ENCODE assay signal across 9 cellular contexts in the genomic region with DNA sequence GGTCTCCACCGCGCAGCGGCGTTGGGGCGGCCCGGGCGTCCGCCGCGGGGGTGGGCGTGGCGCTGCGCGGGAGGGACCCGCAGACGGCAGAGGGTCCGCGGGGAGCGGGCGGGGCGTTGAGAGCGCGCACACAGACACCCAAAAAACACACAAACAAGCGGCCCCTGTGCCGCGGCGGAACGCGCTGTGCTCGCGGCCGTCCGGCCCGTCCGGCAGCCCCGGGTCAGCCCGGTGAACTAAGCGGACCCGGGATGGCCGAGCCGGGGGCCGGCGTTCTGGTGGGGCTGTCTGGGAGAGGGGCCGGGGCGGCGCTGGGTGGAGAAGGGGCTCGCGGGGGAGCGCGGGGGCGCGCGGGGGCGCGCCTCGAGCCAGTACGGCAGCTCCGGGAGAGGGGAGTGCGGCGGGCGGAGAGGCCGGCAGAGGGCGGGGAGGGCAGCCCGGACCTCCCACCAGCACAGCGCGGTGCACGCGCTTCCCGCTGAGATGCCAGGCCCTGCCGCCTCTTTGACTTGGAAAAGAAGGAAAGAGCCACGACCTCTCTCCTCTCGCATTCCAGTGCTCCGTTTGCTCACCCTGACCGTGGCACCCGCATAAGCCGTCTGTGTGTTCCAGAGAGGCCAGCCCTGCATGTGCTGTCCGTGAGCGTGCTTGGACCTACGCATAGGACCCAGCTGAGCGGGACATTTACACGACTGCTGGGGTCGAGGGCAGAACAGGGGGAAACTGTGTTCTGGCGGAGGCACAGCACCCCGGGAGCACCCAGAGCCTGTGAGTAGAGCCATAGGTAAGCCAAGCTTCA. TPM values are rescaled to one million over a fixed set of nuclear protein-coding genes. Genes with fewer than 3 reads are reported as not detected.
A peak's percentile ranks its signal among the peaks of the same experiment; 100 is the strongest.
DNase-seq lines count a peak whose midpoint lies in the region; ATAC-seq and TF ChIP-seq lines count a peak whose summit lies in the region.
"Had no signal": no experiment of that assay in that cellular context is flagged by ENCODE, and none has a peak within 500 bp of the region (broad histone marks: within the 10 kb centered on the region; RNA-seq: fewer than 3 reads in every experiment).

No MANE protein-coding gene starts in this region.

- H3K4me3 ChIP-seq in heart right ventricle, result peak overlapping the region; percentile 21 to 58 (median 50)
- peak overlapping the region; percentile 37 to 46 for H3K4me3 ChIP-seq in prostate gland
- H3K4me3 ChIP-seq in CD4-positive, alpha-beta memory T cell (ENCODE audit: low read length in 2 of 2), result no peak overlapping the region

- peaks cover 0 to 40% (median 9%) of the 10 kb centered on the region in 7 donors for H3K27me3 ChIP-seq in heart right ventricle
- H3K27me3 ChIP-seq in prostate gland (replicated peaks; ENCODE audit: insufficient read depth), result no peaks in the 10 kb centered on the region
- H3K27me3 ChIP-seq in CD4-positive, alpha-beta memory T cell (ENCODE audit: insufficient read depth, low read length), result no peaks in the 10 kb centered on the region

- POLR2A ChIA-PET in CD4-positive, alpha-beta memory T cell (lab: Charles Lee; ENCODE audit: partially characterized antibody), result no interaction called here

- WGBS in heart right ventricle, 2 donors, result 12 to 17% methylated on average over 76 to 84 of the region's 84 CpGs
- WGBS in prostate gland, result 23% methylated on average over 84 of the region's 84 CpGs

- H3K9me3 Mint-ChIP-seq in Calu3 (ENCODE audit: low read depth, unreplicated experiment), result no peaks in the 10 kb centered on the region
- peaks cover 0 to 3% (median 0%) of the 10 kb centered on the region in 8 donors for H3K9me3 Mint-ChIP-seq in CD4-positive, alpha-beta memory T cell

- peak; percentile 62 to 76 (median 64) for ATAC-seq in heart right ventricle
- ATAC-seq in HG03457 (IDR thresholded peaks at IDR 0.05; ENCODE audit: unreplicated experiment), result no peak

- peaks cover 0 to 8% (median 7%) of the 10 kb centered on the region in 9 donors for H3K4me1 ChIP-seq in heart right ventricle
- H3K4me1 ChIP-seq in prostate gland (replicated peaks), result no peaks in the 10 kb centered on the region
- H3K4me1 ChIP-seq in CD4-positive, alpha-beta memory T cell (ENCODE audit: insufficient read depth, low read length), result no peaks in the 10 kb centered on the region

- H3K27ac ChIP-seq in VCaP, result peak overlapping the region; percentile 48; the same call in 1 of the 2 replicates
- H3K27ac ChIP-seq in heart right ventricle, result no peak overlapping the region
- H3K27ac ChIP-seq in prostate gland, result no peak overlapping the region
- H3K27ac ChIP-seq in CD4-positive, alpha-beta memory T cell (ENCODE audit: low read depth, low read length), result no peak overlapping the region
- H3K27ac ChIP-seq: neutrophil had no signal

- no peak overlapping the region for H3K27ac Mint-ChIP-seq in Calu3 (ENCODE audit: unreplicated experiment)
- no peak overlapping the region for H3K27ac Mint-ChIP-seq in CD4-positive, alpha-beta memory T cell

- TF ChIP-seq CTCF in Calu3 (IDR thresholded peaks at IDR 0.05; ENCODE audit: unreplicated experiment) (no peak), VCaP (conservative IDR thresholded peaks at IDR 0.05) (peak; percentile 43), heart right ventricle (IDR thresholded peaks at IDR 0.05) (peak in 7 of 9 donors; percentile 18 to 41 (median 23)), prostate gland (IDR thresholded peaks at IDR 0.05) (no peak)

- no TSS peak for BruUV-seq in Calu3 (replicated peaks; lab: Mats Ljungman, UMichigan)

- intact Hi-C loops in Calu3 (cut with micrococcal nuclease; ENCODE audit: unreplicated experiment) (no loop called here), heart right ventricle (cut with DNase I) (no loop called here), prostate gland (cut with DNase I) (no loop called here)
- intact Hi-C loops in CD4-positive, alpha-beta memory T cell (cut with micrococcal nuclease), result no loop called here

- no peaks in the 10 kb centered on the region for H3K4me1 Mint-ChIP-seq in Calu3 (ENCODE audit: low read depth, unreplicated experiment)
- peaks cover 0 to 2% (median 0%) of the 10 kb centered on the region in 4 donors for H3K4me1 Mint-ChIP-seq in CD4-positive, alpha-beta memory T cell

- H3K36me3 Mint-ChIP-seq in Calu3 (ENCODE audit: insufficient read depth, unreplicated experiment), result no peaks in the 10 kb centered on the region
- H3K36me3 Mint-ChIP-seq in CD4-positive, alpha-beta memory T cell, result no peaks in the 10 kb centered on the region

- CTCF ChIA-PET in Calu3 (lab: Charles Lee), result no interaction called here
- CTCF ChIA-PET in CD4-positive, alpha-beta memory T cell (lab: Charles Lee; ENCODE audit: partially characterized antibody), result no interaction called here

- DNase-seq in Calu3 (no peak), heart right ventricle (no peak), prostate gland (ENCODE audit: low spot score) (no peak), NCI-H774 (lab: John Stamatoyannopoulos, UW) (no peak), activated T-cell treated with anti-CD3 and anti-CD28 coated beads for 4 hours (no peak)
- no peak for DNase-seq in CD4-positive, alpha-beta memory T cell

- H3K27me3 Mint-ChIP-seq in Calu3 (ENCODE audit: unreplicated experiment), result peaks cover 58% of the 10 kb centered on the region
- H3K27me3 Mint-ChIP-seq in CD4-positive, alpha-beta memory T cell, result peaks cover 30 to 46% of the 10 kb centered on the region in 2 donors

- H3K9me3 ChIP-seq in heart right ventricle (no peaks in the 10 kb centered on the region), prostate gland (no peaks in the 10 kb centered on the region)
- H3K9me3 ChIP-seq in CD4-positive, alpha-beta memory T cell (ENCODE audit: control insufficient read depth in 1 of 2, low read length in 2 of 2), result no peaks in the 10 kb centered on the region
- H3K9me3 ChIP-seq: neutrophil had no signal

- H3K4me3 Mint-ChIP-seq in Calu3 (ENCODE audit: low read depth, unreplicated experiment), result peak overlapping the region; percentile 29
- H3K4me3 Mint-ChIP-seq in CD4-positive, alpha-beta memory T cell, result no peak overlapping the region

- no peak for TF ChIP-seq POLR2A in prostate gland (IDR thresholded peaks at IDR 0.05)

- H3K36me3 ChIP-seq in heart right ventricle, result no peaks in the 10 kb centered on the region
- no peaks in the 10 kb centered on the region for H3K36me3 ChIP-seq in prostate gland
- no peaks in the 10 kb centered on the region for H3K36me3 ChIP-seq in CD4-positive, alpha-beta memory T cell (ENCODE audit: insufficient read depth, low read length)
- H3K36me3 ChIP-seq: neutrophil had no signal

RNA-seq across cellular contexts. Expression of a gene that starts 10.3 kb away (rescaled TPM):
- total RNA-seq in Calu3 (2022) (0.90 and 1.8 TPM in 2 replicates), heart right ventricle (1 to 10 TPM in 5 of 10 donors, under 1 TPM in 5; 0.49 to 1.4 (median 0.98) TPM), prostate gland (1 to 10 TPM; 1.0 to 1.9 TPM)
- polyA plus RNA-seq in heart right ventricle, result under 1 TPM; 0.14 to 0.44 TPM
- total RNA-seq in CD4-positive, alpha-beta memory T cell, result under 1 TPM; 0.33 to 0.49 TPM
- not detected for polyA plus RNA-seq in CD4-positive, alpha-beta memory T cell

RNA-seq across cellular contexts. Expression of a gene that starts 59.0 kb away (rescaled TPM):
- total RNA-seq in Calu3 (2022) (3.5 and 4.8 TPM in 2 replicates), heart right ventricle (1 to 10 TPM; 1.5 to 6.1 (median 3.2) TPM), prostate gland (under 1 TPM in 1 of 2 donors, not detected in 1; 0.85 TPM)
- 1 to 10 TPM in 1 of 2 donors, under 1 TPM in 1; 0.87 to 5.6 TPM for polyA plus RNA-seq in heart right ventricle
- total RNA-seq in CD4-positive, alpha-beta memory T cell, result under 1 TPM; 0.32 to 0.75 TPM
- polyA plus RNA-seq in CD4-positive, alpha-beta memory T cell, result under 1 TPM in 1 of 2 donors, not detected in 1; 0.17 TPM

Comparison
In these comparisons a context has a peak if more than half of its experiments do, and no peak if none do; other contexts are left out.
1. CTCF ChIP-seq: peak in VCaP (single experiment) and heart right ventricle (7 of 9); none in Calu3 (single experiment) and prostate gland (0 of 4).
2. H3K4me3 ChIP-seq: peak in heart right ventricle (10 of 10) and prostate gland (2 of 2); none in CD4-positive, alpha-beta memory T cell (0 of 2).